8 cellular contexts compared by ENCODE assay signal in the genomic region with DNA sequence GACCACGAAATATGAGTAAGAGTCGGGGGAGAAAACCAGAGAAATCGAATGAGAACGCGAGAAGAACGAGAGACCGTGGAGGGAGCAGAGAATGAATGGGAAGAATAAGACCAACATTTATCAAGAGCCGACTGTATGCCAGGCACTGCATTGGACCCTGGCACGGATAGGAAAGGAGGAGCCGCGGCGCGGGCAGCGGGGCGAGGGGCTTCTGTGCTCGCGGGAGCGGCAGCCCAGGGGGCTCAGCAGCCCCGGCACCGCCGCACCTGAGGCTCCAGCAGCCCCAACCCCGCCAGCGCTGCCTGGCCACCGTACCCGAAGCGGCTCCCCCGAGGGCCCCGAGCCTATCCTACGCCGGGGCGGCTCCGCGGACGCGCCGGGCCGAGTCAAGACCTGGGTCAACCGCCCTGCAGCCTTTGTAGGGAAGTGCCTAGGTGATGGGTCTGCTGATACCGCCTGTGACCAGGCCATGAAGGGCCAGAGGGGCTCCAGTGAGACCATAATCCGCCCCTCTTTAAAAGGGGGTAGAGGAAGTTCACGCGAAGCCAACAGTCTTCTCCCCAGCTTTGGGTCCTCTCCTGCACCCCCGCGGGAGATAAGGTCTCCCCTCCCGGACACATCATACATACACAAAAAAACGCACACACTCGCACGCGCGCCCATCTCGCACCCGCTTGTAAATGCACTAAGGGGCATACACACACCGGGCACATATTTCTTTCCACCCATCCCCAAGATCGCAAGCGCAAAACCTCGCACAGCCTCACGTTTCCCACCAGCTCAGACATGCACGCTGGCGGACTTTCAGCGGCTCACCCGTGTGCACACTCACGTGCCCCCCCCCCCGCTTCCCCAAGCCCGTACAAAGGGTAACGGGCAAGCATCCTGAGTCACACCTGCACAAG. TPM values are rescaled to one million over a fixed set of nuclear protein-coding genes. Genes with fewer than 3 reads are reported as not detected.
DNase-seq lines count a peak whose midpoint lies in the region; ATAC-seq and TF ChIP-seq lines count a peak whose summit lies in the region.

No MANE protein-coding gene starts in this region.

- H3K9me3 ChIP-seq in BE2C = no peaks in the 10 kb centered on the region
- H3K9me3 ChIP-seq in HUES64 (ENCODE audit: insufficient read depth, low read depth, low read length) = no peaks in the 10 kb centered on the region
- no peaks in the 10 kb centered on the region for H3K9me3 ChIP-seq in right atrium auricular region

- no peak overlapping the region for H3K27ac ChIP-seq in HUES64 (ENCODE audit: low read depth, low read length)
- H3K27ac ChIP-seq in right atrium auricular region = no peak overlapping the region

- DNase-seq in BE2C = no peak
- DNase-seq in activated CD8-positive, alpha-beta memory T cell treated with anti-CD3 and anti-CD28 coated beads, Interleukin-2, amount 50 U/mL, for 4 hours = peak; percentile 37
- no peak for DNase-seq in right atrium auricular region (ENCODE audit: low spot score)
- peak; percentile 18 for DNase-seq in stimulated activated CD4-positive, alpha-beta T cell treated with anti-CD3 and anti-CD28 coated beads, Interleukin-1b, Interleukin-23, amount 100 ng/mL, for 48 hours
- DNase-seq in NK-92 (lab: John Stamatoyannopoulos, UW; ENCODE audit: unreplicated experiment) = no peak

- H3K4me3 ChIP-seq in BE2C (ENCODE audit: low read depth, low read length) = peak overlapping the region; percentile 20
- H3K4me3 ChIP-seq in HUES64 (ENCODE audit: low read length) = peak overlapping the region; percentile 68
- peak overlapping the region; percentile 34 to 46 for H3K4me3 ChIP-seq in right atrium auricular region

- 1% methylated on average over 64 of the region's 65 CpGs for WGBS in HUES64

- ATAC-seq in HG02852 (IDR thresholded peaks at IDR 0.05; ENCODE audit: unreplicated experiment) (no peak), HG02938 (IDR thresholded peaks at IDR 0.05; ENCODE audit: unreplicated experiment) (no peak)

- H3K9ac ChIP-seq in HUES64 (ENCODE audit: low read depth, low read length) = no peak overlapping the region

- no peaks in the 10 kb centered on the region for H3K4me1 ChIP-seq in BE2C
- H3K4me1 ChIP-seq in HUES64 (ENCODE audit: insufficient read depth, low read length) = peaks cover 21% of the 10 kb centered on the region
- peaks cover 0 to 41% of the 10 kb centered on the region in 2 donors for H3K4me1 ChIP-seq in right atrium auricular region

- H3K36me3 ChIP-seq in BE2C = no peaks in the 10 kb centered on the region
- H3K36me3 ChIP-seq in HUES64 (ENCODE audit: insufficient read depth, low read length) = no peaks in the 10 kb centered on the region
- H3K36me3 ChIP-seq in right atrium auricular region = no peaks in the 10 kb centered on the region

- H3K27me3 ChIP-seq in BE2C (peaks cover 34% of the 10 kb centered on the region), HUES64 (ENCODE audit: insufficient read depth, low read length) (peaks cover 70% of the 10 kb centered on the region), right atrium auricular region (peaks cover 12% of the 10 kb centered on the region in 2 donors)

- no peak for TF ChIP-seq CTCF in BE2C (IDR thresholded peaks at IDR 0.05; ENCODE audit: low read depth, low read length)
- TF ChIP-seq CTCF in right atrium auricular region (IDR thresholded peaks at IDR 0.05) = no peak

RNA-seq across cellular contexts. Expression of gene RTN4RL2, which starts 1.0 kb away (rescaled TPM):
- 0.52 TPM for polyA plus RNA-seq in BE2C (2012; ENCODE audit: insufficient read depth, insufficient read length, low read depth)
- 8.6 TPM for polyA plus RNA-seq in HUES64 (2013, experiment 1 of 2)
- 11.8 TPM for polyA plus RNA-seq in HUES64 (2013, experiment 2 of 2)
- 1 to 10 TPM in 1 of 2 donors, under 1 TPM in 1; 0.94 to 1.3 TPM for total RNA-seq in right atrium auricular region

RNA-seq across cellular contexts. Expression of gene SLC43A3, which starts 32.4 kb away (rescaled TPM):
- polyA plus RNA-seq in BE2C (2012; ENCODE audit: insufficient read depth, insufficient read length, low read depth) = 11.3 TPM
- polyA plus RNA-seq in HUES64 (2013, experiment 1 of 2) = 20.1 TPM
- 19.4 TPM for polyA plus RNA-seq in HUES64 (2013, experiment 2 of 2)
- 10 to 100 TPM; 31.7 to 61.3 TPM for total RNA-seq in right atrium auricular region

RNA-seq across cellular contexts. Expression of gene SLC43A1, which starts 56.1 kb away (rescaled TPM):
- 14.9 TPM for polyA plus RNA-seq in BE2C (2012; ENCODE audit: insufficient read depth, insufficient read length, low read depth)
- polyA plus RNA-seq in HUES64 (2013, experiment 1 of 2) = 8.7 TPM
- polyA plus RNA-seq in HUES64 (2013, experiment 2 of 2) = 10.2 TPM
- total RNA-seq in right atrium auricular region = 10 to 100 TPM in 1 of 2 donors, 1 to 10 TPM in 1; 5.0 to 10.4 TPM

Comparison
In these comparisons a context has a peak if more than half of its experiments do, and no peak if none do; other contexts are left out.
1. DNase-seq: peak in activated CD8-positive, alpha-beta memory T cell treated with anti-CD3 and anti-CD28 coated beads, Interleukin-2, amount 50 U/mL, for 4 hours (single experiment) and stimulated activated CD4-positive, alpha-beta T cell treated with anti-CD3 and anti-CD28 coated beads, Interleukin-1b, Interleukin-23, amount 100 ng/mL, for 48 hours (single experiment); none in BE2C (single experiment), right atrium auricular region (single experiment) and NK-92 (single experiment).
2. Peak in every context shown above with its lines, with median percentiles within 50 percentile points of each other: H3K4me3 ChIP-seq.